Comparison of ENCODE assay signal across 1 cellular context in genomic region chr14:81819910-81820309, GRCh38.
TF ChIP-seq lines count a peak whose summit lies in the region.

No MANE protein-coding gene starts in this region.

TF ChIP-seq in HepG2, 621 proteins besides CTCF, POLR2A, EP300 and RAD21 (continued from another document):
- TF ChIP-seq IRF1 (CRISPR knock-in tag; IDR thresholded peaks at IDR 0.05; ENCODE audit: low read depth) (no peak), ZBTB20 (CRISPR knock-in tag; IDR thresholded peaks at IDR 0.05; ENCODE audit: borderline replicate concordance, low read depth) (no peak), SMAD9 (CRISPR knock-in tag; IDR thresholded peaks at IDR 0.05) (no peak), CEBPG (CRISPR knock-in tag; IDR thresholded peaks at IDR 0.05) (no peak), POLR2AphosphoS5 (IDR thresholded peaks at IDR 0.05; ENCODE audit: low read depth, low read length) (no peak), FLYWCH1 (CRISPR knock-in tag; IDR thresholded peaks at IDR 0.05) (no peak), MYC (CRISPR knock-in tag; IDR thresholded peaks at IDR 0.05; ENCODE audit: borderline replicate concordance) (no peak)
